ENCODE assay signal across 15 cellular contexts in the genomic region with DNA sequence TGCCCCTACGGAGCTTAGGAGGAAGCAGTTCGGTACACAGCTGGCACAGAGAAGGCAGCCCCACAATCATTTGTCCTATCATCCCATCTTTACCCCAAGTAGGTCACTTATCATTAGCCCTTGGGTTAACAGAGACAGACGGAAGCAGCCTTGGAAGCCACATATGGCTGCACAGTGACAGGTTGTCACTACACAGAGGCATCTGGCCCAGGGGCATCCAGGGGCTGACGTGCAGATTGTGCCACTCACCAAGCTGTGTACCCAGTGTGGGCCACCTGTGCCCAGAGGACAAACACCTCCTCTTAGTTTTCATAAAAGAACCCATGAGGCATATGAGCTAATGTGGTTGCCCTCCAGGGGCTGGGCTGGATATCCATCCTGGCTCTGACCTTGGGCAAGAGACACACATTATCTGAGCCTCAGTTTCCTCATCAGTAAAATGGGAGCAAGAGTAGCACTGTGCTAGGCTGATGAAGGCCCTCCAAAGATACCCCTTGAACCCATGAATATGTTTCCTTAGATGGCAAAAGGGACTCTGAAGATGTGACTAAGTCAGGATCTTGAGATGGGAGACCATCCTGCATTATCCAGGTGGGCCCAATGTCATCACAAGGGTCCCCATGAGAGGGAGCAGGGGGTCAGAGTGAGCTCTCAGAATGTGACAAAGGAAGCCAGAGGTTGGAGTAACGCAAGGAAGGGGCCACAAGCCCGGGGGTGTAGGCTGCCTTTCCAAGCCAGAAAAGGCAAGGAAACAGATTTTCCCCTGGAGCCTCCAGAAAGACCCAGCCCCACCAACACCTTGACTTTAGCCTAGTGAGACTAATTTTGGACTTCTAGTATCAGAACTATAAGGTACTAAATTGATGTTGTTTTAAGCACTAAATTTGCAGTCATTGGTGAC.
A peak's percentile ranks its signal among the peaks of the same experiment; 100 is the strongest.
DNase-seq lines count a peak whose midpoint lies in the region; ATAC-seq and TF ChIP-seq lines count a peak whose summit lies in the region.
"Had no signal": no experiment of that assay in that cellular context is flagged by ENCODE, and none has a peak within 500 bp of the region (broad histone marks: within the 10 kb centered on the region; RNA-seq: fewer than 3 reads in every experiment).

No MANE protein-coding gene starts in this region.

- H3K27ac ChIP-seq in brain microvascular endothelial cell = peak overlapping the region; percentile 79
- H3K27ac ChIP-seq: parathyroid adenoma had no signal

- H3K36me3 Mint-ChIP-seq in type B pancreatic cell = no peaks in the 10 kb centered on the region
- H3K36me3 Mint-ChIP-seq in immature natural killer cell = no peaks in the 10 kb centered on the region
- H3K36me3 Mint-ChIP-seq: activated CD4-positive, alpha-beta memory T cell treated with anti-CD3 and anti-CD28 coated beads for 36 hours; CD14-positive monocyte; IgD-negative memory B cell had no signal

- in situ Hi-C loops in brain microvascular endothelial cell (cut with HindIII; ENCODE audit: low pct_ligation_motif_present, low sequenced_read_pairs) = no loop called here

- H3K9me3 Mint-ChIP-seq in type B pancreatic cell (no peaks in the 10 kb centered on the region), immature natural killer cell (no peaks in the 10 kb centered on the region)
- H3K9me3 Mint-ChIP-seq: activated CD4-positive, alpha-beta memory T cell treated with anti-CD3 and anti-CD28 coated beads for 36 hours; IgD-negative memory B cell had no signal

- peak; percentile 87 for DNase-seq in NCI-H1694 treated with DMSO at 0.1 percent for 48 hours (lab: John Stamatoyannopoulos, UW)
- no peak for DNase-seq in brain microvascular endothelial cell
- DNase-seq in mesenteric fat pad (ENCODE audit: low spot score) = peak; percentile 73
- DNase-seq in type B pancreatic cell (ENCODE audit: extremely low spot score, unreplicated experiment) = no peak
- DNase-seq in NAMALWA (ENCODE audit: low spot score) = no peak
- DNase-seq in mucosa of descending colon = no peak
- no peak for DNase-seq in immature natural killer cell
- DNase-seq: activated CD4-positive, alpha-beta memory T cell treated with anti-CD3 and anti-CD28 coated beads for 36 hours; cerebellar nuclear complex; islet precursor cell; NCI-H1092 had no signal

- H3K4me1 Mint-ChIP-seq in type B pancreatic cell (ENCODE audit: unreplicated experiment) = peaks cover 25% of the 10 kb centered on the region
- H3K4me1 Mint-ChIP-seq in immature natural killer cell = no peaks in the 10 kb centered on the region
- H3K4me1 Mint-ChIP-seq: CD14-positive monocyte, IgD-negative memory B cell had no signal

- H3K27ac Mint-ChIP-seq in type B pancreatic cell (peak overlapping the region; percentile 72), immature natural killer cell (no peak overlapping the region)
- H3K27ac Mint-ChIP-seq: activated CD4-positive, alpha-beta memory T cell treated with anti-CD3 and anti-CD28 coated beads for 36 hours; CD14-positive monocyte; IgD-negative memory B cell had no signal

- H3K4me3 ChIP-seq in brain microvascular endothelial cell (ENCODE audit: low read depth, low read length) (no peak overlapping the region), mucosa of descending colon (no peak overlapping the region)
- H3K4me3 ChIP-seq: adrenal gland had no signal

- H3K9me3 ChIP-seq in mucosa of descending colon = no peaks in the 10 kb centered on the region
- H3K9me3 ChIP-seq: adrenal gland had no signal

- no peaks in the 10 kb centered on the region for H3K36me3 ChIP-seq in brain microvascular endothelial cell (replicated peaks)
- no peaks in the 10 kb centered on the region for H3K36me3 ChIP-seq in mucosa of descending colon (ENCODE audit: low read depth)
- H3K36me3 ChIP-seq: adrenal gland had no signal

- no peaks in the 10 kb centered on the region for H3K4me1 ChIP-seq in mucosa of descending colon (ENCODE audit: low read depth)
- H3K4me1 ChIP-seq: parathyroid adenoma had no signal

- H3K4me3 Mint-ChIP-seq in type B pancreatic cell = no peak overlapping the region
- H3K4me3 Mint-ChIP-seq in immature natural killer cell = no peak overlapping the region
- H3K4me3 Mint-ChIP-seq: activated CD4-positive, alpha-beta memory T cell treated with anti-CD3 and anti-CD28 coated beads for 36 hours; CD14-positive monocyte; IgD-negative memory B cell had no signal

- H3K27me3 ChIP-seq in brain microvascular endothelial cell (replicated peaks) = no peaks in the 10 kb centered on the region
- H3K27me3 ChIP-seq: adrenal gland had no signal

- no peak for TF ChIP-seq CTCF in brain microvascular endothelial cell (IDR thresholded peaks at IDR 0.05; ENCODE audit: low read depth, low read length, missing control alignments)
- no peak for TF ChIP-seq CTCF in type B pancreatic cell (conservative IDR thresholded peaks at IDR 0.05)
- TF ChIP-seq CTCF in mucosa of descending colon (IDR thresholded peaks at IDR 0.05) = no peak

- ATAC-seq in mucosa of descending colon = no peak

- H3K27me3 Mint-ChIP-seq in type B pancreatic cell (peaks cover 8% of the 10 kb centered on the region), immature natural killer cell (ENCODE audit: low read depth in 3 of 3) (peaks cover 1 to 15% (median 2%) of the 10 kb centered on the region in 3 donors)
- H3K27me3 Mint-ChIP-seq: activated CD4-positive, alpha-beta memory T cell treated with anti-CD3 and anti-CD28 coated beads for 36 hours had no signal

- intact Hi-C loops in mucosa of descending colon (cut with DNase I, micrococcal nuclease) = loop anchor here (2.0 to 10.0 kb wide), 3 partner anchors 61 to 321 kb away; no protein-coding TSS in a partner anchor

Comparison
In these comparisons a context has a peak if more than half of its experiments do, and no peak if none do; other contexts are left out.
1. DNase-seq: peak in NCI-H1694 treated with DMSO at 0.1 percent for 48 hours (single experiment) and mesenteric fat pad (single experiment); none in brain microvascular endothelial cell (single experiment), type B pancreatic cell (single experiment), NAMALWA (single experiment), mucosa of descending colon (0 of 3) and immature natural killer cell (0 of 3).